29 cellular contexts compared by ENCODE assay signal in genomic region chr2:229896857-229897256, GRCh38.
"Had no signal": no experiment of that assay in that cellular context is flagged by ENCODE, and none has a peak within 500 bp of the region (broad histone marks: within the 10 kb centered on the region; RNA-seq: fewer than 3 reads in every experiment).

No MANE protein-coding gene starts in this region.

- H3K27ac Mint-ChIP-seq: activated T-cell treated with anti-CD3 and anti-CD28 coated beads, Interleukin-2, amount 50 U/mL, for 72 hours; nephron; stimulated activated memory B cell treated with anti-CD40 and anti-IgM and Interleukin-4, amounts not matched to agents 10 μg/mL and 1 μg/mL and 100 μg/mL, for 72 hours had no signal

- H3K4me3 Mint-ChIP-seq: activated T-cell treated with anti-CD3 and anti-CD28 coated beads, Interleukin-2, amount 50 U/mL, for 72 hours; nephron; stimulated activated memory B cell treated with anti-CD40 and anti-IgM and Interleukin-4, amounts not matched to agents 10 μg/mL and 1 μg/mL and 100 μg/mL, for 72 hours had no signal

- ATAC-seq: activated T-cell treated with anti-CD3 and anti-CD28 coated beads, Interleukin-2, amount 50 U/mL, for 72 hours; left lung; pancreas; psoas muscle; stimulated activated memory B cell treated with anti-CD40 and anti-IgM and Interleukin-4, amounts not matched to agents 10 μg/mL and 1 μg/mL and 100 μg/mL, for 72 hours had no signal

- DNase-seq: activated CD4-positive, alpha-beta T cell treated with anti-CD3 and anti-CD28 coated beads for 1 hour; activated CD4-positive, alpha-beta T cell treated with anti-CD3 and anti-CD28 coated beads, Interleukin-2, amount 50 U/mL, for 1 hour; activated CD8-positive, alpha-beta memory T cell treated with anti-CD3 and anti-CD28 coated beads for 24 hours; activated CD8-positive, alpha-beta memory T cell treated with anti-CD3 and anti-CD28 coated beads, Interleukin-2, amount 50 U/mL, for 4 hours; activated effector memory CD4-positive, alpha-beta T cell treated with anti-CD3 and anti-CD28 coated beads, Interleukin-2, amount 50 U/mL, for 16 hours; activated naive CD4-positive, alpha-beta T cell treated with anti-CD3 and anti-CD28 coated beads, Interleukin-2, amount 50 U/mL, for 16 hours; activated T-cell treated with anti-CD3 and anti-CD28 coated beads, Interleukin-2, amount 50 U/mL, for 72 hours; adrenal gland; brain microvascular endothelial cell; caudate nucleus; effector memory CD4-positive, alpha-beta T cell; glutamatergic neuron; kidney glomerular epithelial cell; left lung; pancreas; psoas muscle; stomach; T-helper 1 cell; T-helper 9 cell had no signal

- H3K27ac ChIP-seq: adrenal gland, ascending aorta, brain microvascular endothelial cell, esophagus muscularis mucosa, hepatocyte, left lung, neutrophil, pancreas, psoas muscle, right atrium auricular region, stomach, suprapubic skin, tibial nerve had no signal

- H3K9me3 Mint-ChIP-seq: activated T-cell treated with anti-CD3 and anti-CD28 coated beads, Interleukin-2, amount 50 U/mL, for 72 hours; nephron; stimulated activated memory B cell treated with anti-CD40 and anti-IgM and Interleukin-4, amounts not matched to agents 10 μg/mL and 1 μg/mL and 100 μg/mL, for 72 hours had no signal

- H3K27me3 ChIP-seq: adrenal gland, ascending aorta, brain microvascular endothelial cell, esophagus muscularis mucosa, hepatocyte, left lung, neutrophil, pancreas, right atrium auricular region, stomach, suprapubic skin, tibial nerve had no signal

- H3K4me3 ChIP-seq: adrenal gland, ascending aorta, esophagus muscularis mucosa, hepatocyte, left lung, lung, pancreas, psoas muscle, right atrium auricular region, stomach, suprapubic skin, tibial nerve had no signal

- H3K27me3 Mint-ChIP-seq: stimulated activated memory B cell treated with anti-CD40 and anti-IgM and Interleukin-4, amounts not matched to agents 10 μg/mL and 1 μg/mL and 100 μg/mL, for 72 hours had no signal

- H3K9me3 ChIP-seq: adrenal gland, ascending aorta, esophagus muscularis mucosa, left lung, neutrophil, pancreas, psoas muscle, right atrium auricular region, stomach, suprapubic skin, tibial nerve had no signal

- H3K36me3 ChIP-seq: pancreas, right atrium auricular region had no signal
